20 cellular contexts compared by ENCODE assay signal in genomic region chr12:116734156-116734768, GRCh38. TPM values are rescaled to one million over a fixed set of nuclear protein-coding genes. Genes with fewer than 3 reads are reported as not detected.
DNase-seq lines count a peak whose midpoint lies in the region; ATAC-seq and TF ChIP-seq lines count a peak whose summit lies in the region.
"Had no signal": no experiment of that assay in that cellular context is flagged by ENCODE, and none has a peak within 500 bp of the region (broad histone marks: within the 10 kb centered on the region; RNA-seq: fewer than 3 reads in every experiment).

No MANE protein-coding gene starts in this region.

- POLR2A ChIA-PET in CD4-positive, alpha-beta memory T cell (lab: Charles Lee; ENCODE audit: partially characterized antibody): no interaction called here

- no peaks in the 10 kb centered on the region for H3K9me3 ChIP-seq in CD4-positive, alpha-beta memory T cell (ENCODE audit: control insufficient read depth in 1 of 2, low read length in 2 of 2)
- no peaks in the 10 kb centered on the region for H3K9me3 ChIP-seq in heart right ventricle
- H3K9me3 ChIP-seq: gastroesophageal sphincter had no signal

- no peak for DNase-seq in CD4-positive, alpha-beta memory T cell
- DNase-seq in LNCaP clone FGC (ENCODE audit: low read depth): peak; percentile 86
- no peak for DNase-seq in SK-N-DZ (ENCODE audit: low spot score)
- no peak for DNase-seq in heart right ventricle
- no peak for DNase-seq in germinal center (ENCODE audit: low spot score)
- DNase-seq: activated effector memory CD4-positive, alpha-beta T cell treated with anti-CD3 and anti-CD28 coated beads, Interleukin-2, amount 50 U/mL, for 16 hours; COR-L47; effector memory CD4-positive, alpha-beta T cell; left cardiac atrium; midbrain; NCI-H1048; NCI-H187 treated with DMSO at 0.1 percent for 48 hours; NCI-H2227 treated with DMSO at 0.1 percent for 48 hours; NCI-H748 treated with DMSO at 0.1 percent for 48 hours; stimulated activated naive B cell treated with anti-CD40 and anti-IgM and Interleukin-4, amounts not matched to agents 10 μg/mL and 1 μg/mL and 100 μg/mL, for 72 hours had no signal

- H3K36me3 Mint-ChIP-seq in CD4-positive, alpha-beta memory T cell: peaks cover 21 to 33% of the 10 kb centered on the region in 2 donors
- H3K36me3 Mint-ChIP-seq in brain: peaks cover 31% of the 10 kb centered on the region
- peaks cover 21% of the 10 kb centered on the region for H3K36me3 Mint-ChIP-seq in nephron (ENCODE audit: low read depth)

- no peak for ATAC-seq in GM18517 (IDR thresholded peaks at IDR 0.05; ENCODE audit: unreplicated experiment)
- no peak for ATAC-seq in heart right ventricle
- ATAC-seq: gastroesophageal sphincter; left cardiac atrium; stimulated activated naive B cell treated with anti-CD40 and anti-IgM and Interleukin-4, amounts not matched to agents 10 μg/mL and 1 μg/mL and 100 μg/mL, for 72 hours had no signal

- H3K4me1 Mint-ChIP-seq in CD4-positive, alpha-beta memory T cell: peaks cover 26 to 54% (median 42%) of the 10 kb centered on the region in 4 donors
- H3K4me1 Mint-ChIP-seq in brain: peaks cover 30% of the 10 kb centered on the region
- peaks cover 29% of the 10 kb centered on the region for H3K4me1 Mint-ChIP-seq in nephron

- TF ChIP-seq CTCF in LNCaP clone FGC (IDR thresholded peaks at IDR 0.05; ENCODE audit: control insufficient read depth, extremely low read depth, insufficient read depth) (no peak), brain (conservative IDR thresholded peaks at IDR 0.05) (no peak), nephron (IDR thresholded peaks at IDR 0.05; ENCODE audit: unreplicated experiment in 3 of 3) (no peak), heart right ventricle (IDR thresholded peaks at IDR 0.05) (no peak)

- H3K9me3 Mint-ChIP-seq in CD4-positive, alpha-beta memory T cell: peaks cover 0 to 2% (median 0%) of the 10 kb centered on the region in 8 donors
- H3K9me3 Mint-ChIP-seq in brain (no peaks in the 10 kb centered on the region), nephron (no peaks in the 10 kb centered on the region)
- H3K9me3 Mint-ChIP-seq: stimulated activated naive B cell treated with anti-CD40 and anti-IgM and Interleukin-4, amounts not matched to agents 10 μg/mL and 1 μg/mL and 100 μg/mL, for 72 hours had no signal

- peak overlapping the region in 3 of 7 donors; percentile 19 to 58 (median 20) for H3K27ac Mint-ChIP-seq in CD4-positive, alpha-beta memory T cell
- H3K27ac Mint-ChIP-seq in brain: peak overlapping the region in 2 of 5 experiments; percentile 1 to 45
- H3K27ac Mint-ChIP-seq in nephron: no peak overlapping the region
- H3K27ac Mint-ChIP-seq: stimulated activated naive B cell treated with anti-CD40 and anti-IgM and Interleukin-4, amounts not matched to agents 10 μg/mL and 1 μg/mL and 100 μg/mL, for 72 hours had no signal

- no peaks in the 10 kb centered on the region for H3K36me3 ChIP-seq in CD4-positive, alpha-beta memory T cell (ENCODE audit: insufficient read depth, low read length)
- H3K36me3 ChIP-seq in heart right ventricle: peaks cover 0 to 39% (median 4%) of the 10 kb centered on the region in 9 donors

- intact Hi-C loops in CD4-positive, alpha-beta memory T cell (cut with micrococcal nuclease): loop anchor here (10.0 kb wide), 1 partner anchor 1641 kb away; the partner anchor contains the start of genes SUDS3 and TAOK3
- intact Hi-C loops in heart right ventricle (cut with DNase I): loop anchor here in 2 of 10 donors (10.0 kb wide), 3 partner anchors 81 to 181 kb away; partner anchors contain the start of gene FBXW8 (in 1 of the 2)

- CTCF ChIA-PET in CD4-positive, alpha-beta memory T cell (lab: Charles Lee; ENCODE audit: partially characterized antibody): no interaction called here

- H3K27me3 ChIP-seq in CD4-positive, alpha-beta memory T cell (ENCODE audit: insufficient read depth, low read length): no peaks in the 10 kb centered on the region
- H3K27me3 ChIP-seq in heart right ventricle: no peaks in the 10 kb centered on the region
- H3K27me3 ChIP-seq: gastroesophageal sphincter had no signal

- H3K27me3 Mint-ChIP-seq in CD4-positive, alpha-beta memory T cell: no peaks in the 10 kb centered on the region
- H3K27me3 Mint-ChIP-seq in brain: peaks cover 12% of the 10 kb centered on the region
- H3K27me3 Mint-ChIP-seq in nephron (ENCODE audit: low read depth): no peaks in the 10 kb centered on the region
- H3K27me3 Mint-ChIP-seq: stimulated activated naive B cell treated with anti-CD40 and anti-IgM and Interleukin-4, amounts not matched to agents 10 μg/mL and 1 μg/mL and 100 μg/mL, for 72 hours had no signal

- 94 to 96% methylated on average over 5 of the region's 5 CpGs for WGBS in heart right ventricle, 2 donors

- no peak overlapping the region for H3K4me3 ChIP-seq in CD4-positive, alpha-beta memory T cell (ENCODE audit: low read length in 2 of 2)
- no peak overlapping the region for H3K4me3 ChIP-seq in LNCaP clone FGC (ENCODE audit: low read depth, low read length)
- no peak overlapping the region for H3K4me3 ChIP-seq in heart right ventricle
- H3K4me3 ChIP-seq: gastroesophageal sphincter, skin epidermis had no signal

- peak overlapping the region in 7 of 8 donors; percentile 15 to 62 (median 59) for H3K4me3 Mint-ChIP-seq in CD4-positive, alpha-beta memory T cell
- H3K4me3 Mint-ChIP-seq in brain (peak overlapping the region; percentile 39 to 84 (median 67)), nephron (peak overlapping the region; percentile 76 to 99 (median 78))

- H3K4me1 ChIP-seq in CD4-positive, alpha-beta memory T cell (ENCODE audit: insufficient read depth, low read length): peaks cover 27% of the 10 kb centered on the region
- H3K4me1 ChIP-seq in heart right ventricle: peaks cover 4 to 29% (median 15%) of the 10 kb centered on the region in 9 donors

- H3K27ac ChIP-seq in CD4-positive, alpha-beta memory T cell (ENCODE audit: low read depth, low read length): no peak overlapping the region
- no peak overlapping the region for H3K27ac ChIP-seq in heart right ventricle
- H3K27ac ChIP-seq: gastroesophageal sphincter, skin epidermis had no signal

RNA-seq across cellular contexts. Expression of gene SPRING1, which starts 3.6 kb away (rescaled TPM):
- total RNA-seq in CD4-positive, alpha-beta memory T cell: 10 to 100 TPM; 26.5 to 28.1 TPM
- polyA plus RNA-seq in CD4-positive, alpha-beta memory T cell: 10 to 100 TPM; 18.2 to 24.7 TPM
- 21.0 TPM for polyA plus RNA-seq in brain (ENCODE audit: insufficient read depth, low read depth, low replicate concordance)
- 25.0 and 38.0 TPM in 2 replicates for polyA plus RNA-seq in SK-N-DZ (2014; cell fraction: cytosol; rRNA removed)
- 12.8 and 18.9 TPM in 2 replicates for polyA plus RNA-seq in SK-N-DZ (2014; cell fraction: nucleus; rRNA removed)
- total RNA-seq in heart right ventricle: 10 to 100 TPM in 6 of 10 donors, 1 to 10 TPM in 4; 6.2 to 19.5 (median 10.5) TPM
- 10 to 100 TPM in 1 of 2 donors, 1 to 10 TPM in 1; 8.1 to 13.1 TPM for polyA plus RNA-seq in heart right ventricle

RNA-seq across cellular contexts. Expression of gene RNFT2, which starts 3.9 kb away (rescaled TPM):
- total RNA-seq in CD4-positive, alpha-beta memory T cell: 1 to 10 TPM; 4.0 to 5.9 TPM
- 1 to 10 TPM in 1 of 2 donors, under 1 TPM in 1; 0.88 to 2.2 TPM for polyA plus RNA-seq in CD4-positive, alpha-beta memory T cell
- polyA plus RNA-seq in brain (ENCODE audit: insufficient read depth, low read depth, low replicate concordance): 16.3 TPM
- 30.6 and 38.3 TPM in 2 replicates for polyA plus RNA-seq in SK-N-DZ (2014; cell fraction: cytosol; rRNA removed)
- 28.4 and 56.8 TPM in 2 replicates for polyA plus RNA-seq in SK-N-DZ (2014; cell fraction: nucleus; rRNA removed)
- total RNA-seq in heart right ventricle: 1 to 10 TPM in 7 of 10 donors, under 1 TPM in 3; 0.53 to 2.2 (median 1.6) TPM
- polyA plus RNA-seq in heart right ventricle: 1 to 10 TPM in 1 of 2 donors, under 1 TPM in 1; 0.46 to 2.0 TPM
